ENCODE assay signal across 1 cellular context in genomic region chr14:38197001-38197760, GRCh38.
TF ChIP-seq lines count a peak whose summit lies in the region.

No MANE protein-coding gene starts in this region.

TF ChIP-seq in WTC11, 78 proteins besides CTCF, POLR2A, EP300 and RAD21 (continued from another document):
- no peak for TF ChIP-seq CREB1 (CRISPR knock-in tag; IDR thresholded peaks at IDR 0.05)
- no peak for TF ChIP-seq ZBTB21 (CRISPR knock-in tag; IDR thresholded peaks at IDR 0.05; ENCODE audit: borderline replicate concordance)
- TF ChIP-seq, protein P1, sequence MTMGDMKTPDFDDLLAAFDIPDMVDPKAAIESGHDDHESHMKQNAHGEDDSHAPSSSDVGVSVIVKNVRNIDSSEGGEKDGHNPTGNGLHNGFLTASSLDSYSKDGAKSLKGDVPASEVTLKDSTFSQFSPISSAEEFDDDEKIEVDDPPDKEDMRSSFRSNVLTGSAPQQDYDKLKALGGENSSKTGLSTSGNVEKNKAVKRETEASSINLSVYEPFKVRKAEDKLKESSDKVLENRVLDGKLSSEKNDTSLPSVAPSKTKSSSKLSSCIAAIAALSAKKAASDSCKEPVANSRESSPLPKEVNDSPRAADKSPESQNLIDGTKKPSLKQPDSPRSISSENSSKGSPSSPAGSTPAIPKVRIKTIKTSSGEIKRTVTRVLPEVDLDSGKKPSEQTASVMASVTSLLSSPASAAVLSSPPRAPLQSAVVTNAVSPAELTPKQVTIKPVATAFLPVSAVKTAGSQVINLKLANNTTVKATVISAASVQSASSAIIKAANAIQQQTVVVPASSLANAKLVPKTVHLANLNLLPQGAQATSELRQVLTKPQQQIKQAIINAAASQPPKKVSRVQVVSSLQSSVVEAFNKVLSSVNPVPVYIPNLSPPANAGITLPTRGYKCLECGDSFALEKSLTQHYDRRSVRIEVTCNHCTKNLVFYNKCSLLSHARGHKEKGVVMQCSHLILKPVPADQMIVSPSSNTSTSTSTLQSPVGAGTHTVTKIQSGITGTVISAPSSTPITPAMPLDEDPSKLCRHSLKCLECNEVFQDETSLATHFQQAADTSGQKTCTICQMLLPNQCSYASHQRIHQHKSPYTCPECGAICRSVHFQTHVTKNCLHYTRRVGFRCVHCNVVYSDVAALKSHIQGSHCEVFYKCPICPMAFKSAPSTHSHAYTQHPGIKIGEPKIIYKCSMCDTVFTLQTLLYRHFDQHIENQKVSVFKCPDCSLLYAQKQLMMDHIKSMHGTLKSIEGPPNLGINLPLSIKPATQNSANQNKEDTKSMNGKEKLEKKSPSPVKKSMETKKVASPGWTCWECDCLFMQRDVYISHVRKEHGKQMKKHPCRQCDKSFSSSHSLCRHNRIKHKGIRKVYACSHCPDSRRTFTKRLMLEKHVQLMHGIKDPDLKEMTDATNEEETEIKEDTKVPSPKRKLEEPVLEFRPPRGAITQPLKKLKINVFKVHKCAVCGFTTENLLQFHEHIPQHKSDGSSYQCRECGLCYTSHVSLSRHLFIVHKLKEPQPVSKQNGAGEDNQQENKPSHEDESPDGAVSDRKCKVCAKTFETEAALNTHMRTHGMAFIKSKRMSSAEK (CRISPR knock-in tag; IDR thresholded peaks at IDR 0.05; ENCODE audit: borderline replicate concordance): no peak
- no peak for TF ChIP-seq ZNF396 (CRISPR knock-in tag; IDR thresholded peaks at IDR 0.05; ENCODE audit: borderline replicate concordance)
- TF ChIP-seq, protein P2, sequence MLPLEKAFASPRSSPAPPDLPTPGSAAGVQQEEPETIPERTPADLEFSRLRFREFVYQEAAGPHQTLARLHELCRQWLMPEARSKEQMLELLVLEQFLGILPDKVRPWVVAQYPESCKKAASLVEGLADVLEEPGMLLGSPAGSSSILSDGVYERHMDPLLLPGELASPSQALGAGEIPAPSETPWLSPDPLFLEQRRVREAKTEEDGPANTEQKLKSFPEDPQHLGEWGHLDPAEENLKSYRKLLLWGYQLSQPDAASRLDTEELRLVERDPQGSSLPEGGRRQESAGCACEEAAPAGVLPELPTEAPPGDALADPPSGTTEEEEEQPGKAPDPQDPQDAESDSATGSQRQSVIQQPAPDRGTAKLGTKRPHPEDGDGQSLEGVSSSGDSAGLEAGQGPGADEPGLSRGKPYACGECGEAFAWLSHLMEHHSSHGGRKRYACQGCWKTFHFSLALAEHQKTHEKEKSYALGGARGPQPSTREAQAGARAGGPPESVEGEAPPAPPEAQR (CRISPR knock-in tag; IDR thresholded peaks at IDR 0.05): no peak
- TF ChIP-seq, protein P3, sequence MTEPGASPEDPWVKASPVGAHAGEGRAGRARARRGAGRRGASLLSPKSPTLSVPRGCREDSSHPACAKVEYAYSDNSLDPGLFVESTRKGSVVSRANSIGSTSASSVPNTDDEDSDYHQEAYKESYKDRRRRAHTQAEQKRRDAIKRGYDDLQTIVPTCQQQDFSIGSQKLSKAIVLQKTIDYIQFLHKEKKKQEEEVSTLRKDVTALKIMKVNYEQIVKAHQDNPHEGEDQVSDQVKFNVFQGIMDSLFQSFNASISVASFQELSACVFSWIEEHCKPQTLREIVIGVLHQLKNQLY (CRISPR knock-in tag; IDR thresholded peaks at IDR 0.05): no peak
- TF ChIP-seq, protein P4, sequence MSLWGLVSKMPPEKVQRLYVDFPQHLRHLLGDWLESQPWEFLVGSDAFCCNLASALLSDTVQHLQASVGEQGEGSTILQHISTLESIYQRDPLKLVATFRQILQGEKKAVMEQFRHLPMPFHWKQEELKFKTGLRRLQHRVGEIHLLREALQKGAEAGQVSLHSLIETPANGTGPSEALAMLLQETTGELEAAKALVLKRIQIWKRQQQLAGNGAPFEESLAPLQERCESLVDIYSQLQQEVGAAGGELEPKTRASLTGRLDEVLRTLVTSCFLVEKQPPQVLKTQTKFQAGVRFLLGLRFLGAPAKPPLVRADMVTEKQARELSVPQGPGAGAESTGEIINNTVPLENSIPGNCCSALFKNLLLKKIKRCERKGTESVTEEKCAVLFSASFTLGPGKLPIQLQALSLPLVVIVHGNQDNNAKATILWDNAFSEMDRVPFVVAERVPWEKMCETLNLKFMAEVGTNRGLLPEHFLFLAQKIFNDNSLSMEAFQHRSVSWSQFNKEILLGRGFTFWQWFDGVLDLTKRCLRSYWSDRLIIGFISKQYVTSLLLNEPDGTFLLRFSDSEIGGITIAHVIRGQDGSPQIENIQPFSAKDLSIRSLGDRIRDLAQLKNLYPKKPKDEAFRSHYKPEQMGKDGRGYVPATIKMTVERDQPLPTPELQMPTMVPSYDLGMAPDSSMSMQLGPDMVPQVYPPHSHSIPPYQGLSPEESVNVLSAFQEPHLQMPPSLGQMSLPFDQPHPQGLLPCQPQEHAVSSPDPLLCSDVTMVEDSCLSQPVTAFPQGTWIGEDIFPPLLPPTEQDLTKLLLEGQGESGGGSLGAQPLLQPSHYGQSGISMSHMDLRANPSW (CRISPR knock-in tag; conservative IDR thresholded peaks at IDR 0.05; ENCODE audit: low read depth): no peak
- TF ChIP-seq NR1H2 (CRISPR knock-in tag; IDR thresholded peaks at IDR 0.05): no peak
- TF ChIP-seq RORB (CRISPR knock-in tag; IDR thresholded peaks at IDR 0.05): no peak
- no peak for TF ChIP-seq GABPB1 (CRISPR knock-in tag; IDR thresholded peaks at IDR 0.05)
- no peak for TF ChIP-seq TP53 (CRISPR knock-in tag; IDR thresholded peaks at IDR 0.05)
- TF ChIP-seq, protein P5, sequence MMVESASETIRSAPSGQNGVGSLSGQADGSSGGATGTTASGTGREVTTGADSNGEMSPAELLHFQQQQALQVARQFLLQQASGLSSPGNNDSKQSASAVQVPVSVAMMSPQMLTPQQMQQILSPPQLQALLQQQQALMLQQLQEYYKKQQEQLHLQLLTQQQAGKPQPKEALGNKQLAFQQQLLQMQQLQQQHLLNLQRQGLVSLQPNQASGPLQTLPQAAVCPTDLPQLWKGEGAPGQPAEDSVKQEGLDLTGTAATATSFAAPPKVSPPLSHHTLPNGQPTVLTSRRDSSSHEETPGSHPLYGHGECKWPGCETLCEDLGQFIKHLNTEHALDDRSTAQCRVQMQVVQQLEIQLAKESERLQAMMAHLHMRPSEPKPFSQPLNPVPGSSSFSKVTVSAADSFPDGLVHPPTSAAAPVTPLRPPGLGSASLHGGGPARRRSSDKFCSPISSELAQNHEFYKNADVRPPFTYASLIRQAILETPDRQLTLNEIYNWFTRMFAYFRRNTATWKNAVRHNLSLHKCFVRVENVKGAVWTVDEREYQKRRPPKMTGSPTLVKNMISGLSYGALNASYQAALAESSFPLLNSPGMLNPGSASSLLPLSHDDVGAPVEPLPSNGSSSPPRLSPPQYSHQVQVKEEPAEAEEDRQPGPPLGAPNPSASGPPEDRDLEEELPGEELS (CRISPR knock-in tag; IDR thresholded peaks at IDR 0.05): no peak
